15 cellular contexts compared by ENCODE assay signal in genomic region chr5:134103998-134104612, GRCh38. TPM values are rescaled to one million over a fixed set of nuclear protein-coding genes. Genes with fewer than 3 reads are reported as not detected.
A peak's percentile ranks its signal among the peaks of the same experiment; 100 is the strongest.
DNase-seq lines count a peak whose midpoint lies in the region; ATAC-seq and TF ChIP-seq lines count a peak whose summit lies in the region.
"Had no signal": no experiment of that assay in that cellular context is flagged by ENCODE, and none has a peak within 500 bp of the region (broad histone marks: within the 10 kb centered on the region; RNA-seq: fewer than 3 reads in every experiment).

No MANE protein-coding gene starts in this region.

- H3K36me3 Mint-ChIP-seq in activated CD8-positive, alpha-beta T cell treated with anti-CD3 and anti-CD28 coated beads for 36 hours (ENCODE audit: low read depth): no peaks in the 10 kb centered on the region
- no peaks in the 10 kb centered on the region for H3K36me3 Mint-ChIP-seq in memory B cell

- no peak overlapping the region for H3K27ac ChIP-seq in RWPE1
- H3K27ac ChIP-seq: adrenal gland, gastrocnemius medialis, testis had no signal

- POLR2A ChIA-PET in activated CD8-positive, alpha-beta T cell treated with anti-CD3 and anti-CD28 coated beads for 36 hours (lab: Charles Lee): interaction anchor here (0.6 to 2.5 kb wide), 7 partner anchors 10 to 72 kb away, joined by 3 to 10 read pairs (median 6); partner anchors contain the start of gene SKP1
- POLR2A ChIA-PET in RWPE1 (lab: Yijun Ruan, JAX; ENCODE audit: low non-redundant PET): no interaction called here

- peaks cover 78% of the 10 kb centered on the region for H3K4me1 Mint-ChIP-seq in activated CD8-positive, alpha-beta T cell treated with anti-CD3 and anti-CD28 coated beads for 36 hours (ENCODE audit: low read depth)
- peaks cover 21% of the 10 kb centered on the region for H3K4me1 Mint-ChIP-seq in memory B cell

- CTCF ChIA-PET in activated CD8-positive, alpha-beta T cell treated with anti-CD3 and anti-CD28 coated beads for 36 hours (lab: Charles Lee): interaction anchor here (0.9 to 4.6 kb wide), 3 partner anchors 31 to 47 kb away, joined by 4 to 44 read pairs (median 4); no protein-coding TSS in a partner anchor
- CTCF ChIA-PET in RWPE1 (lab: Yijun Ruan, JAX): interaction anchor here (0.7 to 1.4 kb wide), 2 partner anchors 20 to 64 kb away, joined by 4 to 7 read pairs; no protein-coding TSS in a partner anchor

- peak; percentile 47 to 55 for DNase-seq in stimulated activated CD4-positive, alpha-beta T cell treated with anti-CD3 and anti-CD28 coated beads, Interleukin-2, amount 100 ng/mL, for 24 hours
- no peak for DNase-seq in stimulated activated CD4-positive, alpha-beta T cell treated with anti-CD3 and anti-CD28 coated beads, Interleukin-12 subunit alpha, Interleukin-12 subunit beta, amount 100 ng/mL, for 4 hours
- peak; percentile 68 for DNase-seq in activated CD8-positive, alpha-beta T cell treated with anti-CD3 and anti-CD28 coated beads for 36 hours
- DNase-seq in memory B cell (ENCODE audit: low spot score in 2 of 2): no peak
- DNase-seq in epidermal melanocyte (ENCODE audit: insufficient read length, low spot score): no peak
- no peak for DNase-seq in RWPE1 (ENCODE audit: low spot score)
- DNase-seq in NCI-H524 treated with DMSO at 0.1 percent for 48 hours (lab: John Stamatoyannopoulos, UW): no peak
- no peak for DNase-seq in head of caudate nucleus
- DNase-seq: activated CD4-positive, CD25-positive, alpha-beta regulatory T cell treated with anti-CD3 and anti-CD28 coated beads, Interleukin-2, amount 50 U/mL, for 72 hours; adrenal gland; gastrocnemius medialis; NCI-H2029; NCI-H526 treated with DMSO at 0.1 percent for 48 hours; nucleus accumbens; testis had no signal

- H3K4me3 Mint-ChIP-seq in activated CD8-positive, alpha-beta T cell treated with anti-CD3 and anti-CD28 coated beads for 36 hours: peak overlapping the region; percentile 47
- peak overlapping the region; percentile 28 for H3K4me3 Mint-ChIP-seq in memory B cell

- H3K27me3 Mint-ChIP-seq in activated CD8-positive, alpha-beta T cell treated with anti-CD3 and anti-CD28 coated beads for 36 hours: no peaks in the 10 kb centered on the region
- H3K27me3 Mint-ChIP-seq in memory B cell: no peaks in the 10 kb centered on the region

- intact Hi-C loops in activated CD8-positive, alpha-beta T cell treated with anti-CD3 and anti-CD28 coated beads for 36 hours (cut with micrococcal nuclease): loop anchor here (5.0 kb wide), 2 partner anchors 37 to 67 kb away; no protein-coding TSS in a partner anchor
- intact Hi-C loops in head of caudate nucleus (cut with DNase I): no loop called here

- no peak for TF ChIP-seq CTCF in activated CD8-positive, alpha-beta T cell treated with anti-CD3 and anti-CD28 coated beads for 36 hours (IDR thresholded peaks at IDR 0.05)
- TF ChIP-seq CTCF in RWPE1 (conservative IDR thresholded peaks at IDR 0.05; ENCODE audit: low read depth): no peak

- no peak for ATAC-seq in activated CD8-positive, alpha-beta T cell treated with anti-CD3 and anti-CD28 coated beads for 36 hours
- ATAC-seq in memory B cell (ENCODE audit: low read depth): no peak
- ATAC-seq: gastrocnemius medialis had no signal

- no peaks in the 10 kb centered on the region for H3K9me3 Mint-ChIP-seq in activated CD8-positive, alpha-beta T cell treated with anti-CD3 and anti-CD28 coated beads for 36 hours
- no peaks in the 10 kb centered on the region for H3K9me3 Mint-ChIP-seq in memory B cell

- peak overlapping the region; percentile 86 for H3K27ac Mint-ChIP-seq in activated CD8-positive, alpha-beta T cell treated with anti-CD3 and anti-CD28 coated beads for 36 hours
- peak overlapping the region; percentile 89 for H3K27ac Mint-ChIP-seq in memory B cell

RNA-seq across cellular contexts. Expression of gene TCF7, which starts 10.4 kb away (rescaled TPM):
- total RNA-seq in activated CD8-positive, alpha-beta T cell treated with anti-CD3 and anti-CD28 coated beads for 36 hours: 10 to 100 TPM; 47.4 to 50.3 TPM

Comparison
In these comparisons a context has a peak if more than half of its experiments do, and no peak if none do; other contexts are left out.
1. DNase-seq: peak in stimulated activated CD4-positive, alpha-beta T cell treated with anti-CD3 and anti-CD28 coated beads, Interleukin-2, amount 100 ng/mL, for 24 hours (2 of 2) and activated CD8-positive, alpha-beta T cell treated with anti-CD3 and anti-CD28 coated beads for 36 hours (single experiment); none in stimulated activated CD4-positive, alpha-beta T cell treated with anti-CD3 and anti-CD28 coated beads, Interleukin-12 subunit alpha, Interleukin-12 subunit beta, amount 100 ng/mL, for 4 hours (single experiment), memory B cell (0 of 2), epidermal melanocyte (single experiment), RWPE1 (single experiment), NCI-H524 treated with DMSO at 0.1 percent for 48 hours (single experiment) and head of caudate nucleus (0 of 42).